Comparison of ENCODE assay signal across 8 cellular contexts in the genomic region with DNA sequence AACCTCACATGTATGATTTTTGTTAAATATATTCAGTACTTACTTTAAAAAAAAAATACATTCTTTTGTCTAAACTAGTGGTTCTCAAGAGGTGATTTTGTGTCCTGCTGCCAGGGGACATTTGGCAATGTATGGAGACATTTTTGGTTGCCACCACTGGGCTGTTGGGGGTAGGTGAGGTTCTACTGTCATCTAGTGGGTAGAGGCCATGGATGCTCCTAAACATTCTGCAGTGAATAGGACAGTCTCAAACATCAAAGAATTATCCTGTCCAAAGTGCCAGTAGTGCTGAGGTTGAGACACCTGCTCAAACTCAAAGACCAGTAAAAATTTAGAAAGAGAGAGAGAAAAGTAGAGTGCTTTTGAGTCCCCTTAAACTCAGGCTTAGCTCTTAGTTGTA. TPM values are rescaled to one million over a fixed set of nuclear protein-coding genes. Genes with fewer than 3 reads are reported as not detected.
DNase-seq lines count a peak whose midpoint lies in the region; ATAC-seq and TF ChIP-seq lines count a peak whose summit lies in the region.

No MANE protein-coding gene starts in this region.

- no peak overlapping the region for H3K4me2 ChIP-seq in GM23248 (ENCODE audit: unreplicated experiment)

- peaks cover 3% of the 10 kb centered on the region for H3K36me3 Mint-ChIP-seq in T-cell

- peaks cover 17% of the 10 kb centered on the region; the same call in 1 of the 2 replicates for H3K27me3 ChIP-seq in GM23248 (replicated peaks; ENCODE audit: insufficient read depth)
- peaks cover 0 to 2% (median 0%) of the 10 kb centered on the region in 9 donors for H3K27me3 ChIP-seq in heart left ventricle
- H3K27me3 ChIP-seq in uterus, result no peaks in the 10 kb centered on the region

- no peak overlapping the region for H3K4me3 Mint-ChIP-seq in T-cell

- H3K9me3 ChIP-seq in GM23248 (ENCODE audit: low read depth) (no peaks in the 10 kb centered on the region), heart left ventricle (no peaks in the 10 kb centered on the region), uterus (no peaks in the 10 kb centered on the region)

- H3K4me3 ChIP-seq in GM23248 (no peak overlapping the region), heart left ventricle (no peak overlapping the region), uterus (no peak overlapping the region)

- H3K4me1 ChIP-seq in GM23248 (ENCODE audit: insufficient read depth) (no peaks in the 10 kb centered on the region), heart left ventricle (peaks cover 0 to 6% (median 0%) of the 10 kb centered on the region in 12 donors), uterus (no peaks in the 10 kb centered on the region)

- H3K9me3 Mint-ChIP-seq in T-cell, result peaks cover 6 to 9% (median 7%) of the 10 kb centered on the region in 3 donors

- DNase-seq in CD1c-positive myeloid dendritic cell (ENCODE audit: extremely low spot score) (peak; percentile 47), GM23248 (peak; percentile 51), T-cell (peak in 18 of 34 experiments; percentile 2 to 27 (median 16)), heart left ventricle (peak in 1 of 5 donors; percentile 18), uterus (no peak)
- DNase-seq in stimulated activated CD4-positive, alpha-beta T cell treated with anti-CD3 and anti-CD28 coated beads, Interleukin-4, amount 100 ng/mL, for 24 hours, result no peak

- H3K9me2 ChIP-seq in GM23248 (ENCODE audit: insufficient read depth), result no peaks in the 10 kb centered on the region

- intact Hi-C loops in heart left ventricle (cut with DNase I) (loop anchor here in 9 of 10 donors (1.0 to 10.0 kb wide), 8 partner anchors 99 to 340 kb away; a partner anchor contains a TSS), uterus (cut with DNase I; ENCODE audit: low total_unique reads) (loop anchor here (10.0 kb wide), 1 partner anchor 189 kb away; no protein-coding TSS in a partner anchor)

- H3F3A ChIP-seq in GM23248 (ENCODE audit: insufficient read depth), result no peaks in the 10 kb centered on the region

- CTCF ChIA-PET in T-cell (lab: Charles Lee), result interaction anchor here (0.6 to 2.3 kb wide), 5 partner anchors 23 to 237 kb away, joined by 3 to 11 read pairs (median 5); no protein-coding TSS in a partner anchor

- TF ChIP-seq POLR2A in heart left ventricle (IDR thresholded peaks at IDR 0.05), result no peak
- TF ChIP-seq POLR2A in uterus (IDR thresholded peaks at IDR 0.05), result no peak

- H3K27ac ChIP-seq in GM23248 (no peak overlapping the region), heart left ventricle (no peak overlapping the region), uterus (no peak overlapping the region)

- peak; percentile 36 to 78 (median 66) for TF ChIP-seq CTCF in heart left ventricle (IDR thresholded peaks at IDR 0.05)
- peak; percentile 26 to 55 (median 40) for TF ChIP-seq CTCF in uterus (IDR thresholded peaks at IDR 0.05)

- H2AFZ ChIP-seq in GM23248, result no peak overlapping the region

- H4K20me1 ChIP-seq in GM23248 (ENCODE audit: insufficient read depth), result no peaks in the 10 kb centered on the region

- no peaks in the 10 kb centered on the region for H3K4me1 Mint-ChIP-seq in T-cell

- in situ Hi-C loops in GM23248 (cut with MboI), result loop anchor here (25.0 kb wide), 1 partner anchor 331 kb away; a partner anchor contains a TSS

- H3K36me3 ChIP-seq in GM23248 (ENCODE audit: low read depth), result no peaks in the 10 kb centered on the region
- no peaks in the 10 kb centered on the region for H3K36me3 ChIP-seq in heart left ventricle
- no peaks in the 10 kb centered on the region for H3K36me3 ChIP-seq in uterus

- H3K9ac ChIP-seq in GM23248, result no peak overlapping the region

- no peaks in the 10 kb centered on the region for H3K79me2 ChIP-seq in GM23248 (ENCODE audit: insufficient read depth)

- peaks cover 0 to 3% of the 10 kb centered on the region in 2 donors for H3K27me3 Mint-ChIP-seq in T-cell

- H3K27ac Mint-ChIP-seq in T-cell, result no peak overlapping the region

- peak in 2 of 4 experiments; percentile 56 to 78 for ATAC-seq in T-cell (replicated peaks in 1 of 4)
- peak; percentile 86 to 90 (median 86) for ATAC-seq in heart left ventricle
- no peak for ATAC-seq in HG03565 (IDR thresholded peaks at IDR 0.05; ENCODE audit: unreplicated experiment)
- ATAC-seq in GM18511 (IDR thresholded peaks at IDR 0.05; ENCODE audit: unreplicated experiment), result no peak

- POLR2A ChIA-PET in T-cell (lab: Charles Lee), result no interaction called here

RNA-seq across cellular contexts. Expression of a gene that starts 32.9 kb away (rescaled TPM):
- total RNA-seq in GM23248 (2014; rRNA removed; shearing (Covaris generic)), result 17.9 and 20.9 TPM in 2 replicates
- polyA plus RNA-seq in GM23248 (2016; fragmentation: Nextera tagmentation; extraction: Ambion mirVana) (11.2 and 12.5 TPM in 2 replicates), heart left ventricle (1 to 10 TPM; 3.3 to 7.5 TPM)
- total RNA-seq in T-cell (10 to 100 TPM; 13.8 to 18.2 (median 16.6) TPM), heart left ventricle (10 to 100 TPM in 4 of 9 donors, 1 to 10 TPM in 5; 6.8 to 18.4 (median 8.7) TPM), uterus (10 to 100 TPM; 37.4 to 45.6 (median 39.9) TPM)

Comparison
In these comparisons a context has a peak if more than half of its experiments do, and no peak if none do; other contexts are left out.
1. DNase-seq: peak in CD1c-positive myeloid dendritic cell (single experiment), GM23248 (single experiment) and T-cell (18 of 34); none in uterus (0 of 2) and stimulated activated CD4-positive, alpha-beta T cell treated with anti-CD3 and anti-CD28 coated beads, Interleukin-4, amount 100 ng/mL, for 24 hours (single experiment).
2. ATAC-seq: peak in heart left ventricle (4 of 4); none in HG03565 (single experiment) and GM18511 (single experiment).